ENCODE assay signal across 1 cellular context in genomic region chr1:159854101-159854692, GRCh38.
TF ChIP-seq lines count a peak whose summit lies in the region.

No MANE protein-coding gene starts in this region.

TF ChIP-seq in K562, 482 proteins besides CTCF, POLR2A, EP300 and RAD21:
- no peak for TF ChIP-seq PHF20 (IDR thresholded peaks at IDR 0.05; ENCODE audit: partially characterized antibody)
- TF ChIP-seq BCOR (IDR thresholded peaks at IDR 0.05) = no peak
- TF ChIP-seq PHF8 (IDR thresholded peaks at IDR 0.05; ENCODE audit: borderline replicate concordance, low read length) = peak; percentile 33; the same call in 1 of the 2 replicates
- no peak for TF ChIP-seq ARID1B (IDR thresholded peaks at IDR 0.05)
- no peak for TF ChIP-seq MTA3 (IDR thresholded peaks at IDR 0.05; ENCODE audit: borderline replicate concordance)
- TF ChIP-seq, protein P1, sequence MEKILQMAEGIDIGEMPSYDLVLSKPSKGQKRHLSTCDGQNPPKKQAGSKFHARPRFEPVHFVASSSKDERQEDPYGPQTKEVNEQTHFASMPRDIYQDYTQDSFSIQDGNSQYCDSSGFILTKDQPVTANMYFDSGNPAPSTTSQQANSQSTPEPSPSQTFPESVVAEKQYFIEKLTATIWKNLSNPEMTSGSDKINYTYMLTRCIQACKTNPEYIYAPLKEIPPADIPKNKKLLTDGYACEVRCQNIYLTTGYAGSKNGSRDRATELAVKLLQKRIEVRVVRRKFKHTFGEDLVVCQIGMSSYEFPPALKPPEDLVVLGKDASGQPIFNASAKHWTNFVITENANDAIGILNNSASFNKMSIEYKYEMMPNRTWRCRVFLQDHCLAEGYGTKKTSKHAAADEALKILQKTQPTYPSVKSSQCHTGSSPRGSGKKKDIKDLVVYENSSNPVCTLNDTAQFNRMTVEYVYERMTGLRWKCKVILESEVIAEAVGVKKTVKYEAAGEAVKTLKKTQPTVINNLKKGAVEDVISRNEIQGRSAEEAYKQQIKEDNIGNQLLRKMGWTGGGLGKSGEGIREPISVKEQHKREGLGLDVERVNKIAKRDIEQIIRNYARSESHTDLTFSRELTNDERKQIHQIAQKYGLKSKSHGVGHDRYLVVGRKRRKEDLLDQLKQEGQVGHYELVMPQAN (IDR thresholded peaks at IDR 0.05; ENCODE audit: borderline replicate concordance) = no peak
